Comparison of ENCODE assay signal across 8 cellular contexts in genomic region chr2:105337122-105338019, GRCh38. TPM values are rescaled to one million over a fixed set of nuclear protein-coding genes. Genes with fewer than 3 reads are reported as not detected.
DNase-seq lines count a peak whose midpoint lies in the region; ATAC-seq, FAIRE-seq and TF ChIP-seq lines count a peak whose summit lies in the region.

Gene C2orf49 (plus strand): TSS chr2:105337540. CDS start chr2:105337588, 48 bp downstream.

- peak; percentile 77; the same call in 1 of the 2 replicates for TF ChIP-seq POLR2A in GM12892 (IDR thresholded peaks at IDR 0.05; ENCODE audit: low read depth, low read length)

- H3K4me1 ChIP-seq in adipocyte (ENCODE audit: control insufficient read depth, insufficient read depth, low read length) (peaks cover 30% of the 10 kb centered on the region), heart right ventricle (peaks cover 2 to 31% (median 25%) of the 10 kb centered on the region in 9 donors)

- no peaks in the 10 kb centered on the region for H3K27me3 Mint-ChIP-seq in type B pancreatic cell

- H3K27ac ChIP-seq in heart right ventricle: peak within 1 kb of the TSS; percentile 77 to 98 (median 94)

- intact Hi-C loops in heart right ventricle (cut with DNase I): no loop called here
- intact Hi-C loops in posterior cingulate gyrus (cut with DNase I): no loop called here

- ATAC-seq in HG02840 (IDR thresholded peaks at IDR 0.05; ENCODE audit: low FRiP score, unreplicated experiment): peak; percentile 94
- peak; percentile 88 to 97 (median 96) for ATAC-seq in heart right ventricle

- peaks cover 20% of the 10 kb centered on the region for H3K4me1 Mint-ChIP-seq in type B pancreatic cell (ENCODE audit: unreplicated experiment)

- H3K36me3 ChIP-seq in adipocyte (ENCODE audit: control insufficient read depth, insufficient read depth, low read length, severe bottlenecking) (peaks cover 33% of the 10 kb centered on the region), heart right ventricle (peaks cover 0 to 45% (median 22%) of the 10 kb centered on the region in 9 donors)

- peak within 1 kb of the TSS; percentile 100 for H3K27ac Mint-ChIP-seq in type B pancreatic cell

- H3K9me3 ChIP-seq in adipocyte (ENCODE audit: control insufficient read depth, low read length) (no peaks in the 10 kb centered on the region), heart right ventricle (no peaks in the 10 kb centered on the region)

- 0 to 1% methylated on average over 58 of the region's 58 CpGs for WGBS in heart right ventricle, 2 donors

- peak; percentile 96 for FAIRE-seq in GM12892 (lab: Jason Lieb, UNC)

- peak within 1 kb of the TSS; percentile 100 for H3K4me3 ChIP-seq in adipocyte (ENCODE audit: low read length)
- peak within 1 kb of the TSS; percentile 59 to 94 (median 85) for H3K4me3 ChIP-seq in heart right ventricle

- TF ChIP-seq CTCF in heart right ventricle (IDR thresholded peaks at IDR 0.05) (no peak), type B pancreatic cell (conservative IDR thresholded peaks at IDR 0.05) (no peak)

- DNase-seq in GM12892 (ENCODE audit: insufficient read length) (peak; percentile 70), NCI-H1436 treated with DMSO at 0.1 percent for 48 hours (lab: John Stamatoyannopoulos, UW) (peak; percentile 55), T follicular helper cell (ENCODE audit: low read depth) (peak; percentile 82), adipocyte (ENCODE audit: low read depth) (peak; percentile 95), heart right ventricle (peak; percentile 87 to 91), posterior cingulate gyrus (peak; percentile 78 to 97 (median 85)), type B pancreatic cell (ENCODE audit: extremely low spot score, unreplicated experiment) (peak; percentile 92)

- no peaks in the 10 kb centered on the region for H3K9me3 Mint-ChIP-seq in type B pancreatic cell

- peak within 1 kb of the TSS; percentile 91 for H3K9ac ChIP-seq in adipocyte (ENCODE audit: low read length)

- H3K4me3 Mint-ChIP-seq in type B pancreatic cell: peak within 1 kb of the TSS; percentile 97

- H3K36me3 Mint-ChIP-seq in type B pancreatic cell: peaks cover 3% of the 10 kb centered on the region

- H3K27me3 ChIP-seq in adipocyte (replicated peaks; ENCODE audit: control insufficient read depth, insufficient read depth, low read length) (no peaks in the 10 kb centered on the region), heart right ventricle (no peaks in the 10 kb centered on the region)

RNA-seq across cellular contexts. Expression of gene C2orf49, which starts in this region (rescaled TPM):
- polyA plus RNA-seq in GM12892 (2012; ENCODE audit: missing spikeins): 18.6 TPM
- total RNA-seq in heart right ventricle: 10 to 100 TPM; 12.2 to 22.9 (median 17.2) TPM
- 1 to 10 TPM; 9.0 to 9.1 TPM for polyA plus RNA-seq in heart right ventricle
- total RNA-seq in type B pancreatic cell (ENCODE audit: low replicate concordance): 23.5 and 25.8 TPM in 2 replicates

Comparison
In these comparisons a context has a peak if more than half of its experiments do, and no peak if none do; other contexts are left out.
1. Peak in every context shown above with its lines: DNase-seq, ATAC-seq, H3K4me3 ChIP-seq and H3K27ac ChIP-seq.